1 cellular context compared by ENCODE assay signal in genomic region chr10:123212640-123213039, GRCh38.
TF ChIP-seq lines count a peak whose summit lies in the region.

No MANE protein-coding gene starts in this region.

TF ChIP-seq in GM23338, 12 proteins besides CTCF, POLR2A, EP300 and RAD21 (continued from another document):
- TF ChIP-seq ZNF462 (CRISPR knock-in tag; IDR thresholded peaks at IDR 0.05): no peak
- no peak for TF ChIP-seq JUNB (IDR thresholded peaks at IDR 0.05; ENCODE audit: unreplicated experiment)
- no peak for TF ChIP-seq ZNF331 (CRISPR knock-in tag; IDR thresholded peaks at IDR 0.05; ENCODE audit: low read depth)
- TF ChIP-seq REST (IDR thresholded peaks at IDR 0.05; ENCODE audit: unreplicated experiment): no peak
- no peak for TF ChIP-seq NANOG (IDR thresholded peaks at IDR 0.05; ENCODE audit: borderline replicate concordance)
- no peak for TF ChIP-seq ETS1 (IDR thresholded peaks at IDR 0.05)
- TF ChIP-seq EZH2 (IDR thresholded peaks at IDR 0.05; ENCODE audit: low read depth, unreplicated experiment): no peak
- TF ChIP-seq CREB1 (CRISPR knock-in tag; IDR thresholded peaks at IDR 0.05; ENCODE audit: low read depth): no peak
